In genomic region chr9:84897362-84898094, GRCh38 we compare ENCODE assay signal across 22 cellular contexts.
"Had no signal": no experiment of that assay in that cellular context is flagged by ENCODE, and none has a peak within 500 bp of the region (broad histone marks: within the 10 kb centered on the region; RNA-seq: fewer than 3 reads in every experiment).

No MANE protein-coding gene starts in this region.

- H3K9me3 ChIP-seq: right atrium auricular region, sigmoid colon, stomach, thoracic aorta had no signal

- H3K4me1 Mint-ChIP-seq: naive B cell had no signal

- H3K4me1 ChIP-seq: foreskin keratinocyte, right atrium auricular region, sigmoid colon, stomach had no signal

- H3K27ac Mint-ChIP-seq: effector memory CD8-positive, alpha-beta T cell had no signal

- FAIRE-seq: kidney, urothelium cell line had no signal

- H3K36me3 Mint-ChIP-seq: naive B cell had no signal

- H3K4me3 ChIP-seq: hepatocyte, lung, right atrium auricular region, sigmoid colon, skin epidermis, stomach, thoracic aorta had no signal

- H3K4me3 Mint-ChIP-seq: effector memory CD8-positive, alpha-beta T cell; naive B cell; nephron had no signal

- H3K27me3 ChIP-seq: dorsolateral prefrontal cortex, foreskin keratinocyte, hepatocyte, right atrium auricular region, sigmoid colon, stomach had no signal

- H3K27ac ChIP-seq: foreskin keratinocyte, hepatocyte, right atrium auricular region, sigmoid colon, skin epidermis, stomach, thoracic aorta had no signal

- H3K9me3 Mint-ChIP-seq: nephron had no signal

- H3K36me3 ChIP-seq: right atrium auricular region, sigmoid colon, stomach, thoracic aorta had no signal

- DNase-seq: cortex of kidney; dorsolateral prefrontal cortex; effector memory CD8-positive, alpha-beta T cell; foreskin keratinocyte; kidney; left colon; left ventricle myocardium superior; mesenchymal stem cell; midbrain; naive B cell; sigmoid colon; stimulated activated CD4-positive, alpha-beta T cell treated with anti-CD3 and anti-CD28 coated beads, Interleukin-12 subunit alpha, Interleukin-12 subunit beta, amount 100 ng/mL, for 4 hours; stimulated activated naive CD4-positive, alpha-beta T cell; stomach; trophoblast cell had no signal
